ENCODE assay signal across 16 cellular contexts in the genomic region with DNA sequence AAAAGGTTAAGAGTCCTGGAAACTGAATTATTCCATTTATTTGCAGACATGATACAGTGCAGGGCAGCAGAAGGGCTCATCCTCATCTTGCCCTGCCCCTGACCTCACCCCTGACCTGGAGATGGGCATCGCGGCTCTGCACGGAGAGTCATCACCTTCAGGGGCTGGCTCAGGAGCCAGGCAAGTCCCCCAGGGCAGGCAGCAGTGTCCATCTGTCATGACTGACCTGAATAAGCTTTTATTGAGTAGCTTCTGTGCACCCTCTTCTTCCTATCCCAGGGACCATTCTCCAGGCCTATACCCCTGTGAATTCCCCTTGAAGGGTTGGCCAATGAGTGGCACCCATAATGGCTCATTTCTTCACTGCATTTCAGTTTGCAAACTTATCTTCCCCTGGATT.
A peak's percentile ranks its signal among the peaks of the same experiment; 100 is the strongest.
DNase-seq lines count a peak whose midpoint lies in the region; ATAC-seq and TF ChIP-seq lines count a peak whose summit lies in the region.
"Had no signal": no experiment of that assay in that cellular context is flagged by ENCODE, and none has a peak within 500 bp of the region (broad histone marks: within the 10 kb centered on the region; RNA-seq: fewer than 3 reads in every experiment).

No MANE protein-coding gene starts in this region.

- no peak for TF ChIP-seq EP300 in esophagus muscularis mucosa (IDR thresholded peaks at IDR 0.05)

- ATAC-seq in GM18517 (IDR thresholded peaks at IDR 0.05; ENCODE audit: unreplicated experiment), result no peak
- ATAC-seq: GM23338, HCT116 had no signal

- no peaks in the 10 kb centered on the region for H3K36me3 Mint-ChIP-seq in type B pancreatic cell
- H3K36me3 Mint-ChIP-seq: CD4-positive, alpha-beta memory T cell had no signal

- peaks cover 0 to 4% (median 0%) of the 10 kb centered on the region in 4 donors for H3K9me3 ChIP-seq in esophagus muscularis mucosa

- no peaks in the 10 kb centered on the region for H3K36me3 ChIP-seq in esophagus muscularis mucosa

- TF ChIP-seq CTCF in esophagus muscularis mucosa (IDR thresholded peaks at IDR 0.05), result no peak
- no peak for TF ChIP-seq CTCF in type B pancreatic cell (conservative IDR thresholded peaks at IDR 0.05)

- H3K27me3 Mint-ChIP-seq in type B pancreatic cell, result peaks cover 12% of the 10 kb centered on the region

- H3K9me3 Mint-ChIP-seq in type B pancreatic cell, result no peaks in the 10 kb centered on the region
- H3K9me3 Mint-ChIP-seq: GM23338, H9 had no signal

- no peak overlapping the region for H3K27ac ChIP-seq in esophagus muscularis mucosa (replicated peaks in 1 of 4)

- H3K4me1 Mint-ChIP-seq in type B pancreatic cell (ENCODE audit: unreplicated experiment), result no peaks in the 10 kb centered on the region
- H3K4me1 Mint-ChIP-seq: CD4-positive, alpha-beta memory T cell; GM23338 had no signal

- no peak overlapping the region for H3K27ac Mint-ChIP-seq in type B pancreatic cell
- H3K27ac Mint-ChIP-seq: CD4-positive, alpha-beta memory T cell; GM23338; H9 had no signal

- no peak overlapping the region for H3K4me3 ChIP-seq in esophagus muscularis mucosa
- H3K4me3 ChIP-seq: GM23338 had no signal

- H3K27me3 ChIP-seq in esophagus muscularis mucosa, result no peaks in the 10 kb centered on the region

- peak; percentile 31 for DNase-seq in ecto neural progenitor cell (ENCODE audit: low spot score)
- DNase-seq in esophagus muscularis mucosa (ENCODE audit: extremely low spot score), result peak; percentile 62
- DNase-seq in mesenteric fat pad (ENCODE audit: low spot score), result peak; percentile 20
- DNase-seq in type B pancreatic cell (ENCODE audit: extremely low spot score, unreplicated experiment), result peak; percentile 34
- no peak for DNase-seq in stimulated activated CD4-positive, alpha-beta T cell treated with anti-CD3 and anti-CD28 coated beads, Interleukin-4, amount 100 ng/mL, for 4 hours
- DNase-seq in NCI-H2227 (lab: John Stamatoyannopoulos, UW; ENCODE audit: unreplicated experiment), result no peak
- DNase-seq: C1 segment of cervical spinal cord; Calu3; CD4-positive, alpha-beta memory T cell; COR-L47; DMS53; DMS79 treated with DMSO at 0.1 percent for 48 hours; H9 had no signal

- 38% methylated on average over 3 of the region's 3 CpGs for WGBS in esophagus muscularis mucosa

- H3K4me1 ChIP-seq in esophagus muscularis mucosa, result no peaks in the 10 kb centered on the region

- TF ChIP-seq POLR2A in esophagus muscularis mucosa (IDR thresholded peaks at IDR 0.05; ENCODE audit: low read depth), result no peak

- no peak overlapping the region for H3K4me3 Mint-ChIP-seq in type B pancreatic cell
- H3K4me3 Mint-ChIP-seq: CD4-positive, alpha-beta memory T cell; GM23338; H9 had no signal

- intact Hi-C loops in esophagus muscularis mucosa (cut with DNase I), result no loop called here

Comparison
In these comparisons a context has a peak if more than half of its experiments do, and no peak if none do; other contexts are left out.
1. DNase-seq: peak in ecto neural progenitor cell (single experiment), esophagus muscularis mucosa (single experiment), mesenteric fat pad (single experiment) and type B pancreatic cell (single experiment); none in stimulated activated CD4-positive, alpha-beta T cell treated with anti-CD3 and anti-CD28 coated beads, Interleukin-4, amount 100 ng/mL, for 4 hours (0 of 2) and NCI-H2227 (single experiment).